8 cellular contexts compared by ENCODE assay signal in the genomic region with DNA sequence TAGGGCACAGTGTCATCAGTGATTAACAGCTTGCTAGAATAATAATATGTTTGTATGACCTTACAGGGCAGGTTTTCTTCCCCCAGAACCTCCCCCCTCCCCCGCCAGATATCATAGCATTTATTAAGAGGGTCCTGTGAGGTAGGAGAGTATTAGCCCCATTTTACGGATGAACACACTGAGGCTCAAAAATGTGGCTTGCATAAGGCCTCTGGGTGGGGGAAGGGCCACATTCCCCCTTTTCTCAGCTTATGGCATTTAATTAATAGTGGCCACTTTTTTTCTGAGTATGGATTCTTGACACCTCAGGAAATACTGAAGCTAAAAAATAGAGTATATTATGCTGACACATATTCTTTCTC. TPM values are rescaled to one million over a fixed set of nuclear protein-coding genes. Genes with fewer than 3 reads are reported as not detected.
DNase-seq lines count a peak whose midpoint lies in the region; ATAC-seq and TF ChIP-seq lines count a peak whose summit lies in the region.

No MANE protein-coding gene starts in this region.

- H3K36me3 Mint-ChIP-seq in activated naive CD8-positive, alpha-beta T cell treated with anti-CD3 and anti-CD28 coated beads, Interleukin-2, amount 10 ng/mL, durations not matched to agents 7 days and 5 days = no peaks in the 10 kb centered on the region
- no peaks in the 10 kb centered on the region for H3K36me3 Mint-ChIP-seq in activated naive CD8-positive, alpha-beta T cell treated with anti-CD3 and anti-CD28 coated beads for 36 hours

- H3K36me3 ChIP-seq in mesenchymal stem cell (ENCODE audit: control insufficient read depth in 1 of 2, insufficient read depth in 2 of 2, low read depth in 1 of 2, low read length in 2 of 2) (no peaks in the 10 kb centered on the region), transverse colon (no peaks in the 10 kb centered on the region)

- H2BK120ac ChIP-seq in mesenchymal stem cell (ENCODE audit: low read depth, low read length) = no peak overlapping the region

- peak overlapping the region; percentile 27 for H3K4me3 Mint-ChIP-seq in activated naive CD8-positive, alpha-beta T cell treated with anti-CD3 and anti-CD28 coated beads, Interleukin-2, amount 10 ng/mL, durations not matched to agents 7 days and 5 days
- H3K4me3 Mint-ChIP-seq in activated naive CD8-positive, alpha-beta T cell treated with anti-CD3 and anti-CD28 coated beads for 36 hours = no peak overlapping the region

- H2BK5ac ChIP-seq in mesenchymal stem cell (ENCODE audit: low read depth, low read length, poor library complexity, severe bottlenecking) = no peak overlapping the region

- H3K9me3 Mint-ChIP-seq in activated naive CD8-positive, alpha-beta T cell treated with anti-CD3 and anti-CD28 coated beads, Interleukin-2, amount 10 ng/mL, durations not matched to agents 7 days and 5 days = no peaks in the 10 kb centered on the region
- no peaks in the 10 kb centered on the region for H3K9me3 Mint-ChIP-seq in activated naive CD8-positive, alpha-beta T cell treated with anti-CD3 and anti-CD28 coated beads for 36 hours

- no peak overlapping the region for H3K27ac Mint-ChIP-seq in activated naive CD8-positive, alpha-beta T cell treated with anti-CD3 and anti-CD28 coated beads, Interleukin-2, amount 10 ng/mL, durations not matched to agents 7 days and 5 days
- no peak overlapping the region for H3K27ac Mint-ChIP-seq in activated naive CD8-positive, alpha-beta T cell treated with anti-CD3 and anti-CD28 coated beads for 36 hours

- no peak for DNase-seq in activated naive CD8-positive, alpha-beta T cell treated with anti-CD3 and anti-CD28 coated beads, Interleukin-2, amount 10 ng/mL, durations not matched to agents 7 days and 5 days
- DNase-seq in activated naive CD8-positive, alpha-beta T cell treated with anti-CD3 and anti-CD28 coated beads for 36 hours = no peak
- DNase-seq in cardiac fibroblast (ENCODE audit: low read depth in 2 of 2) (no peak), mesenchymal stem cell (no peak), transverse colon (no peak), T-helper 9 cell (no peak), NCI-H446 treated with DMSO at 0.1 percent for 48 hours (lab: John Stamatoyannopoulos, UW) (no peak)

- H3K4me3 ChIP-seq in cardiac fibroblast (replicated peaks in 1 of 2; ENCODE audit: low read depth in 2 of 2, low read length in 2 of 2) (peak overlapping the region; percentile 75 to 97), mesenchymal stem cell (ENCODE audit: insufficient read depth in 1 of 2, low read depth in 1 of 2, low read length in 2 of 2) (peak overlapping the region in 1 of 2 experiments; percentile 89), transverse colon (peak overlapping the region in 1 of 4 donors; percentile 69)

- TF ChIP-seq EP300 in transverse colon (IDR thresholded peaks at IDR 0.05; ENCODE audit: low read depth) = no peak

- H3K4me1 ChIP-seq in mesenchymal stem cell (ENCODE audit: control insufficient read depth, insufficient read depth, low read depth, low read length) (peaks cover 36% of the 10 kb centered on the region), transverse colon (peaks cover 12 to 28% (median 20%) of the 10 kb centered on the region in 4 donors)

- peak overlapping the region in 1 of 2 experiments; percentile 47 for H3K4ac ChIP-seq in mesenchymal stem cell (ENCODE audit: low read depth in 1 of 2, low read length in 2 of 2)

- H3K27me3 ChIP-seq in mesenchymal stem cell (ENCODE audit: control insufficient read depth in 1 of 2, insufficient read depth in 1 of 2, low read length in 2 of 2) (no peaks in the 10 kb centered on the region), transverse colon (no peaks in the 10 kb centered on the region)

- ATAC-seq in activated naive CD8-positive, alpha-beta T cell treated with anti-CD3 and anti-CD28 coated beads, Interleukin-2, amount 10 ng/mL, durations not matched to agents 7 days and 5 days (ENCODE audit: low read depth) = no peak
- no peak for ATAC-seq in HG03039 (IDR thresholded peaks at IDR 0.05; ENCODE audit: unreplicated experiment)

- no peak overlapping the region for H2BK12ac ChIP-seq in mesenchymal stem cell (ENCODE audit: low read length in 2 of 2)

- H4K91ac ChIP-seq in mesenchymal stem cell (ENCODE audit: low read length) = no peak overlapping the region

- H2AK5ac ChIP-seq in mesenchymal stem cell (ENCODE audit: low read length, severe bottlenecking) = peak overlapping the region; percentile 58

- WGBS in mesenchymal stem cell = 69% methylated on average over 1 of the region's 2 CpGs
- WGBS in transverse colon (ENCODE audit: low coverage in 1 of 2), 2 donors = 80 to 100% methylated on average over 2 of the region's 2 CpGs

- H2BK15ac ChIP-seq in mesenchymal stem cell (ENCODE audit: low read depth, poor library complexity, severe bottlenecking) = no peak overlapping the region

- peak overlapping the region; percentile 63 for H3K27ac ChIP-seq in mesenchymal stem cell (ENCODE audit: low read length, poor library complexity, severe bottlenecking)
- peak overlapping the region; percentile 91 to 93 (median 92) for H3K27ac ChIP-seq in transverse colon

- no peak for TF ChIP-seq POLR2A in transverse colon (IDR thresholded peaks at IDR 0.05)

- no peak overlapping the region for H3K23ac ChIP-seq in mesenchymal stem cell (ENCODE audit: low read length in 2 of 2)

- H3K18ac ChIP-seq in mesenchymal stem cell (ENCODE audit: low read depth in 1 of 2, low read length in 2 of 2) = peak overlapping the region in 1 of 2 experiments; percentile 87

- no peak for TF ChIP-seq CTCF in cardiac fibroblast (IDR thresholded peaks at IDR 0.05; ENCODE audit: low read depth, low read length)
- TF ChIP-seq CTCF in transverse colon (IDR thresholded peaks at IDR 0.05) = no peak

- H3K9ac ChIP-seq in mesenchymal stem cell (ENCODE audit: low read length) = peak overlapping the region; percentile 92

- H3K9me3 ChIP-seq in mesenchymal stem cell (ENCODE audit: control insufficient read depth, low read length) (no peaks in the 10 kb centered on the region), transverse colon (no peaks in the 10 kb centered on the region)

- POLR2A ChIA-PET in activated naive CD8-positive, alpha-beta T cell treated with anti-CD3 and anti-CD28 coated beads, Interleukin-2, amount 10 ng/mL, durations not matched to agents 7 days and 5 days (lab: Charles Lee) = no interaction called here

- in situ Hi-C loops in transverse colon (cut with MboI; ENCODE audit: low pct_ligation_motif_present in 1 of 4, low pct_unique_long_range_greater_than_20kb in 1 of 4, low sequenced_read_pairs in 3 of 4) = no loop called here

- H3K14ac ChIP-seq in mesenchymal stem cell (ENCODE audit: low read length in 2 of 2) = peak overlapping the region in 1 of 2 experiments; percentile 88

- H3K4me2 ChIP-seq in mesenchymal stem cell (ENCODE audit: low read length, poor library complexity, severe bottlenecking) = peak overlapping the region; percentile 85

- peaks cover 29% of the 10 kb centered on the region for H3K27me3 Mint-ChIP-seq in activated naive CD8-positive, alpha-beta T cell treated with anti-CD3 and anti-CD28 coated beads, Interleukin-2, amount 10 ng/mL, durations not matched to agents 7 days and 5 days
- peaks cover 46% of the 10 kb centered on the region for H3K27me3 Mint-ChIP-seq in activated naive CD8-positive, alpha-beta T cell treated with anti-CD3 and anti-CD28 coated beads for 36 hours

- H2AFZ ChIP-seq in mesenchymal stem cell (ENCODE audit: low read depth, low read length) = no peak overlapping the region

- H3K79me1 ChIP-seq in mesenchymal stem cell (replicated peaks; ENCODE audit: low read length, poor library complexity, severe bottlenecking) = peaks cover 12% of the 10 kb centered on the region

- intact Hi-C loops in transverse colon (cut with DNase I; ENCODE audit: low total_unique reads) = no loop called here

- H4K8ac ChIP-seq in mesenchymal stem cell (ENCODE audit: low read length) = no peak overlapping the region

- H3K4me1 Mint-ChIP-seq in activated naive CD8-positive, alpha-beta T cell treated with anti-CD3 and anti-CD28 coated beads, Interleukin-2, amount 10 ng/mL, durations not matched to agents 7 days and 5 days = peaks cover 13% of the 10 kb centered on the region
- peaks cover 15% of the 10 kb centered on the region for H3K4me1 Mint-ChIP-seq in activated naive CD8-positive, alpha-beta T cell treated with anti-CD3 and anti-CD28 coated beads for 36 hours

RNA-seq across cellular contexts. Expression of gene CTIF, which starts 2.9 kb away (rescaled TPM):
- total RNA-seq in activated naive CD8-positive, alpha-beta T cell treated with anti-CD3 and anti-CD28 coated beads, Interleukin-2, amount 10 ng/mL, durations not matched to agents 7 days and 5 days = 1 to 10 TPM; 2.4 to 3.0 TPM
- 1 to 10 TPM; 2.3 to 3.5 TPM for total RNA-seq in activated naive CD8-positive, alpha-beta T cell treated with anti-CD3 and anti-CD28 coated beads for 36 hours
- polyA plus RNA-seq in mesenchymal stem cell (2013, experiment 1 of 2) = 39.3 TPM
- 37.2 TPM for polyA plus RNA-seq in mesenchymal stem cell (2013, experiment 2 of 2)
- 10 to 100 TPM; 14.1 to 78.2 (median 18.4) TPM for total RNA-seq in transverse colon
